In genomic region chr7:49630513-49630912, GRCh38 we compare ENCODE assay signal across 16 cellular contexts.
A peak's percentile ranks its signal among the peaks of the same experiment; 100 is the strongest.
DNase-seq lines count a peak whose midpoint lies in the region; ATAC-seq and TF ChIP-seq lines count a peak whose summit lies in the region.
"Had no signal": no experiment of that assay in that cellular context is flagged by ENCODE, and none has a peak within 500 bp of the region (broad histone marks: within the 10 kb centered on the region; RNA-seq: fewer than 3 reads in every experiment).

No MANE protein-coding gene starts in this region.

- no peak overlapping the region for H3K4me3 ChIP-seq in cardiac muscle cell
- peak overlapping the region; percentile 9 for H3K4me3 ChIP-seq in parathyroid adenoma (ENCODE audit: low read depth, low read length)
- H3K4me3 ChIP-seq in colonic mucosa, result no peak overlapping the region
- H3K4me3 ChIP-seq: BLaER1, GM23248 had no signal

- peak overlapping the region; percentile 49 for H3K27ac ChIP-seq in cardiac muscle cell
- peak overlapping the region; percentile 57 for H3K27ac ChIP-seq in parathyroid adenoma
- H3K27ac ChIP-seq in colonic mucosa, result no peak overlapping the region
- H3K27ac ChIP-seq: 22Rv1, BLaER1, GM23248 had no signal

- H3K79me2 ChIP-seq in parathyroid adenoma, result no peaks in the 10 kb centered on the region

- H3K4me2 ChIP-seq in parathyroid adenoma (ENCODE audit: low read length), result peak overlapping the region; percentile 59
- H3K4me2 ChIP-seq: BLaER1 had no signal

- TF ChIP-seq CTCF in cardiac muscle cell (IDR thresholded peaks at IDR 0.05; ENCODE audit: low read depth, low read length) (no peak), parathyroid adenoma (IDR thresholded peaks at IDR 0.05) (no peak), colonic mucosa (IDR thresholded peaks at IDR 0.05) (no peak)

- H3K4me1 ChIP-seq in cardiac muscle cell (ENCODE audit: low read depth) (peaks cover 25% of the 10 kb centered on the region), parathyroid adenoma (peaks cover 16% of the 10 kb centered on the region), colonic mucosa (no peaks in the 10 kb centered on the region)
- H3K4me1 ChIP-seq: BLaER1, Caco-2 had no signal

- DNase-seq in NCI-H82 (lab: John Stamatoyannopoulos, UW) (peak; percentile 46), NCI-H82 treated with DMSO at 0.1 percent for 48 hours (lab: John Stamatoyannopoulos, UW; ENCODE audit: unreplicated experiment) (no peak), cardiac muscle cell (ENCODE audit: low read depth in 1 of 2, low spot score in 1 of 2) (peak in 1 of 2 donors; percentile 21), left ventricle myocardium superior (peak; percentile 46), erythroblast (lab: John Stamatoyannopoulos, UW) (no peak), colonic mucosa (no peak)
- DNase-seq: Caco-2; CD8-positive, alpha-beta memory T cell; GF-D8; GM23248; H9 had no signal

- H3K9ac ChIP-seq in parathyroid adenoma, result no peak overlapping the region
- H3K9ac ChIP-seq in colonic mucosa (ENCODE audit: low read depth in 2 of 2, low read length in 2 of 2), result no peak overlapping the region
- H3K9ac ChIP-seq: BLaER1, GM23248 had no signal

- intact Hi-C loops in left ventricle myocardium superior (cut with micrococcal nuclease) (no loop called here), colonic mucosa (cut with DNase I) (no loop called here)

- H3K9me3 ChIP-seq in cardiac muscle cell (ENCODE audit: low read depth) (no peaks in the 10 kb centered on the region), parathyroid adenoma (ENCODE audit: control insufficient read depth, low read length) (no peaks in the 10 kb centered on the region), colonic mucosa (no peaks in the 10 kb centered on the region)
- H3K9me3 ChIP-seq: BLaER1, Caco-2 had no signal

- ATAC-seq in left ventricle myocardium superior, result peak; percentile 96
- ATAC-seq in HG02763 (IDR thresholded peaks at IDR 0.05; ENCODE audit: unreplicated experiment), result no peak
- ATAC-seq: HepG2 had no signal

- H2AFZ ChIP-seq in parathyroid adenoma, result peak overlapping the region; percentile 63
- H2AFZ ChIP-seq: GM23248 had no signal

- H3K27me3 ChIP-seq in cardiac muscle cell (no peaks in the 10 kb centered on the region), parathyroid adenoma (ENCODE audit: control insufficient read depth, insufficient read depth, low read length) (no peaks in the 10 kb centered on the region), colonic mucosa (no peaks in the 10 kb centered on the region)
- H3K27me3 ChIP-seq: BLaER1 had no signal

- H3K36me3 ChIP-seq in cardiac muscle cell, result no peaks in the 10 kb centered on the region
- no peaks in the 10 kb centered on the region for H3K36me3 ChIP-seq in parathyroid adenoma (ENCODE audit: control insufficient read depth, insufficient read depth, low read length)
- H3K36me3 ChIP-seq in colonic mucosa, result no peaks in the 10 kb centered on the region
- H3K36me3 ChIP-seq: BLaER1 had no signal

- TF ChIP-seq POLR2A in erythroblast (IDR thresholded peaks at IDR 0.05; ENCODE audit: low read length), result no peak

Comparison
In these comparisons a context has a peak if more than half of its experiments do, and no peak if none do; other contexts are left out.
1. DNase-seq: peak in NCI-H82 (single experiment) and left ventricle myocardium superior (single experiment); none in NCI-H82 treated with DMSO at 0.1 percent for 48 hours (single experiment), erythroblast (0 of 2) and colonic mucosa (single experiment).